In the genomic region with DNA sequence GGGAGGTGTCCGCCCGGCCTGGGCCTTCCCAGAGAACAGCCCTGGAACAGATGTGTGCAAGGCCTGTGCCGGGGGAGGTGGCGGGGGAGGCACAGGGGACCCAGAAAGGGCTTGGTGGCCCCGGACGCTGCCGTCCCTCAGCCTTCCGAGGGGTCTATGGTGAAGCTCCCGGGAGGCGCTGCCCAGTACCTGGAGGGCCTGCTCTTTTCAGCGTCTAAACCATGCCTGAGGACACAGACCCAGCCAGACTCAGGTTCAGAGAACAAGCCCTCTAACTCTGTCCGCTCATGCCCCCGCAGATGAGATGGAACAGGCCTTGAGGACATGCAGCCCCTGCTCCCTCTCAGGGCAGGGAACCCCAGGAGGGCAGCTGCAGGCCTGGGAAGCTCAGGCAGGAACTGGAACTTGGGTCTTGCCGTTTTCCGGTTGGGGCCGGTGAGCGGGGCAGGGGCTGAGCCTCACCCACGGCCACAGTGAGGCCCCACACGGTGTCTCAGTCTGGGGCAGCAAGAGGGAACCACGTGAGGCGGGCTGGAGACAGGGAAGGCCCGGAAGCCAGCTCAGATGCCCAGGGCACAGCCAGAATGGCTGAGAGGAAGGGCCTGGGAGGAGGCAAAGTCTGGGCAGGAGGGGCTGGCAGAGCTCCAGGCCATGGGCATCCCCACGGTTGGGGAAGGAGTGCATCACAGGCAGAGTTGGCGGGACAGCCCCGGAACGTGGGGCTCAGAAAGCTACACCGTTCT, we compare ENCODE assay signal across 8 cellular contexts. TPM values are rescaled to one million over a fixed set of nuclear protein-coding genes. Genes with fewer than 3 reads are reported as not detected.
DNase-seq lines count a peak whose midpoint lies in the region; ATAC-seq and TF ChIP-seq lines count a peak whose summit lies in the region.

No MANE protein-coding gene starts in this region.

- H3K23ac ChIP-seq in IMR-90 (ENCODE audit: low read depth, low read length), result 0 out of 2 replicates have a peak overlapping the region, but pooled peaks have one; percentile 36

- no peaks in the 10 kb centered on the region for H3K27me3 Mint-ChIP-seq in activated T-cell treated with anti-CD3 and anti-CD28 coated beads, Interleukin-2, amount 50 U/mL, for 72 hours (ENCODE audit: low read depth)

- peaks cover 5% of the 10 kb centered on the region; the same call in 1 of the 2 replicates for H3K9me1 ChIP-seq in IMR-90 (ENCODE audit: insufficient read depth, low read length)

- DNase-seq in IMR-90 (peak; percentile 36), foreskin melanocyte (peak; percentile 88), NCI-H69 (lab: John Stamatoyannopoulos, UW) (no peak), NCI-H128 (lab: John Stamatoyannopoulos, UW; ENCODE audit: unreplicated experiment) (no peak), NCI-H1930 (lab: John Stamatoyannopoulos, UW) (no peak)
- DNase-seq in activated T-cell treated with anti-CD3 and anti-CD28 coated beads, Interleukin-2, amount 50 U/mL, for 72 hours, result peak; percentile 58 to 62

- peaks cover 15 to 82% of the 10 kb centered on the region in 2 experiments; a peak in 3 of 4 replicates for H3K79me1 ChIP-seq in IMR-90 (ENCODE audit: low read depth in 1 of 2, low read length in 2 of 2)

- peak overlapping the region; percentile 46 for H2BK5ac ChIP-seq in IMR-90 (ENCODE audit: low read depth, low read length, poor library complexity, severe bottlenecking)

- no peaks in the 10 kb centered on the region for H3K9me3 Mint-ChIP-seq in activated T-cell treated with anti-CD3 and anti-CD28 coated beads, Interleukin-2, amount 50 U/mL, for 72 hours

- H3K18ac ChIP-seq in IMR-90 (ENCODE audit: low read depth, low read length), result no peak overlapping the region

- H3K27ac Mint-ChIP-seq in activated T-cell treated with anti-CD3 and anti-CD28 coated beads, Interleukin-2, amount 50 U/mL, for 72 hours, result peak overlapping the region; percentile 73

- 74% methylated on average over 12 of the region's 27 CpGs; no CpG with 5 or more reads in 1 of the 2 experiments for WGBS in IMR-90 (ENCODE audit: extremely low coverage in 2 of 2, insufficient read length in 1 of 2), 2 experiments

- H3K9me3 ChIP-seq in IMR-90 (ENCODE audit: control insufficient read depth, insufficient read depth, low read length) (no peaks in the 10 kb centered on the region), parathyroid adenoma (ENCODE audit: control insufficient read depth, low read length) (no peaks in the 10 kb centered on the region)

- no peak for TF ChIP-seq POLR2A in IMR-90 (IDR thresholded peaks at IDR 0.05; ENCODE audit: low read depth, low read length)

- in situ Hi-C loops in IMR-90 (cut with MboI; ENCODE audit: low sequenced_read_pairs), result no loop called here

- no peak for TF ChIP-seq CTCF in IMR-90 (conservative IDR thresholded peaks at IDR 0.05; ENCODE audit: low read depth, low read length)
- TF ChIP-seq CTCF in parathyroid adenoma (IDR thresholded peaks at IDR 0.05), result no peak

- H3K4me1 Mint-ChIP-seq in activated T-cell treated with anti-CD3 and anti-CD28 coated beads, Interleukin-2, amount 50 U/mL, for 72 hours (ENCODE audit: low read depth), result peaks cover 45% of the 10 kb centered on the region

- no peak overlapping the region for H3K14ac ChIP-seq in IMR-90 (replicated peaks; ENCODE audit: low read depth, low read length)

- H3K79me2 ChIP-seq in ACC112 (ENCODE audit: control insufficient read depth, insufficient read depth, low read length, unreplicated experiment) (peaks cover 30% of the 10 kb centered on the region), parathyroid adenoma (peaks cover 16% of the 10 kb centered on the region)

- H4K91ac ChIP-seq in IMR-90 (ENCODE audit: insufficient read depth, low read depth, low read length), result no peak overlapping the region

- H3K56ac ChIP-seq in IMR-90 (ENCODE audit: extremely low read depth, insufficient read depth, low read length), result no peak overlapping the region

- no peak overlapping the region for H2BK120ac ChIP-seq in IMR-90 (ENCODE audit: low read depth, low read length)

- intact Hi-C loops in IMR-90 (cut with micrococcal nuclease), result loop anchor here (5.0 kb wide), 3 partner anchors 34 to 171 kb away; no protein-coding TSS in a partner anchor

- no peak overlapping the region for H3K4ac ChIP-seq in IMR-90 (ENCODE audit: low read depth, low read length)

- H3K4me1 ChIP-seq in ACC112 (ENCODE audit: control insufficient read depth, insufficient read depth, low read length, unreplicated experiment), result peaks cover 67% of the 10 kb centered on the region
- H3K4me1 ChIP-seq in IMR-90 (ENCODE audit: control insufficient read depth, insufficient read depth, low read length), result peaks cover 39% of the 10 kb centered on the region
- H3K4me1 ChIP-seq in parathyroid adenoma, result peaks cover 34% of the 10 kb centered on the region

- dilution Hi-C loops in IMR-90 (cut with HindIII; ENCODE audit: low sequenced_read_pairs, unreplicated experiment), result no loop called here

- no peak overlapping the region for H2BK15ac ChIP-seq in IMR-90 (ENCODE audit: low read depth, low read length)

- POLR2A ChIA-PET in IMR-90 (lab: Charles Lee; ENCODE audit: unreplicated experiment), result no interaction called here

- H3K4me3 ChIP-seq in ACC112 (ENCODE audit: low read depth, low read length) (no peak overlapping the region), IMR-90 (ENCODE audit: insufficient read depth, low read depth, low read length) (no peak overlapping the region), parathyroid adenoma (ENCODE audit: low read depth, low read length) (no peak overlapping the region)

- CTCF ChIA-PET in IMR-90 (lab: Yijun Ruan, JAX), result interaction anchor here (0.7 kb wide), 1 partner anchor 35 kb away, joined by 3 read pairs; no protein-coding TSS in a partner anchor

- no peak overlapping the region for H4K8ac ChIP-seq in IMR-90 (ENCODE audit: low read depth in 2 of 2, low read length in 2 of 2)

- 0 out of 2 replicates have a peak overlapping the region, but pooled peaks have one; percentile 20 for H4K5ac ChIP-seq in IMR-90 (ENCODE audit: low read depth, low read length)

- H3K4me2 ChIP-seq in IMR-90 (ENCODE audit: low read depth, low read length) (no peak overlapping the region), parathyroid adenoma (ENCODE audit: low read length) (no peak overlapping the region)

- H2AK5ac ChIP-seq in IMR-90 (ENCODE audit: low read depth, low read length), result no peak overlapping the region

- peak overlapping the region; percentile 80 for H2AK9ac ChIP-seq in IMR-90 (replicated peaks; ENCODE audit: low read depth, low read length, poor library complexity)

- H3K27ac ChIP-seq in ACC112 (ENCODE audit: low read depth, low read length), result peak overlapping the region; percentile 64
- H3K27ac ChIP-seq in IMR-90 (ENCODE audit: insufficient read depth, low read length), result peak overlapping the region; percentile 50
- peak overlapping the region; percentile 45 for H3K27ac ChIP-seq in parathyroid adenoma

- peaks cover 100% of the 10 kb centered on the region for H4K20me1 ChIP-seq in IMR-90 (ENCODE audit: insufficient read depth, low read length)

- H2BK20ac ChIP-seq in IMR-90 (ENCODE audit: low read depth, low read length), result no peak overlapping the region

- H3K4me3 Mint-ChIP-seq in activated T-cell treated with anti-CD3 and anti-CD28 coated beads, Interleukin-2, amount 50 U/mL, for 72 hours, result peak overlapping the region; percentile 45 to 67

- BruUV-seq in IMR-90 (replicated peaks; lab: Mats Ljungman, UMichigan), result no TSS peak

- ATAC-seq in IMR-90 (ENCODE audit: low read depth), result peak; percentile 9
- ATAC-seq in activated T-cell treated with anti-CD3 and anti-CD28 coated beads, Interleukin-2, amount 50 U/mL, for 72 hours (replicated peaks in 1 of 2), result peak; percentile 49 to 56

- H3K27me3 ChIP-seq in ACC112 (ENCODE audit: insufficient read depth, low read length) (no peaks in the 10 kb centered on the region), IMR-90 (ENCODE audit: control insufficient read depth, insufficient read depth, low read length) (no peaks in the 10 kb centered on the region), parathyroid adenoma (ENCODE audit: control insufficient read depth, insufficient read depth, low read length) (no peaks in the 10 kb centered on the region)

- peaks cover 38% of the 10 kb centered on the region for H3K36me3 ChIP-seq in ACC112 (ENCODE audit: insufficient read depth, low read length)
- peaks cover 76% of the 10 kb centered on the region for H3K36me3 ChIP-seq in IMR-90 (ENCODE audit: control insufficient read depth, insufficient read depth, low read length)
- H3K36me3 ChIP-seq in parathyroid adenoma (ENCODE audit: control insufficient read depth, insufficient read depth, low read length), result no peaks in the 10 kb centered on the region

- peaks cover 7 to 12% of the 10 kb centered on the region in 2 donors for H3K36me3 Mint-ChIP-seq in activated T-cell treated with anti-CD3 and anti-CD28 coated beads, Interleukin-2, amount 50 U/mL, for 72 hours (ENCODE audit: insufficient read depth in 2 of 2)

- no peak for TF ChIP-seq RAD21 in IMR-90 (IDR thresholded peaks at IDR 0.05; ENCODE audit: low read length)

- no peak overlapping the region for H2AFZ ChIP-seq in ACC112 (ENCODE audit: low read length, unreplicated experiment)
- peak overlapping the region; percentile 13 for H2AFZ ChIP-seq in IMR-90 (replicated peaks; ENCODE audit: low read length, poor library complexity)
- H2AFZ ChIP-seq in parathyroid adenoma, result no peak overlapping the region

- H3K9ac ChIP-seq in IMR-90 (ENCODE audit: low read depth, low read length), result no peak overlapping the region
- H3K9ac ChIP-seq in parathyroid adenoma, result no peak overlapping the region

TF ChIP-seq in IMR-90, 13 proteins besides CTCF, POLR2A, EP300 and RAD21 (continues in another document):
- no peak for TF ChIP-seq MXI1 (IDR thresholded peaks at IDR 0.05; ENCODE audit: borderline replicate concordance, low read depth, low read length)

RNA-seq across cellular contexts. Expression of gene SLC16A3, which starts 12.5 kb away (rescaled TPM):
- 49.1 and 49.7 TPM in 2 replicates for total RNA-seq in IMR-90 (2012; rRNA removed)
- 181 and 204 TPM in 2 replicates for polyA plus RNA-seq in IMR-90 (2012; rRNA removed)
- polyA plus RNA-seq in IMR-90 (2012; cell fraction: cytosol; rRNA removed), result 128 and 499 TPM in 2 replicates
- polyA plus RNA-seq in IMR-90 (2012; cell fraction: nucleus; rRNA removed; ENCODE audit: low replicate concordance), result 77.3 and 325 TPM in 2 replicates
- 10 to 100 TPM; 42.8 to 74.5 TPM for total RNA-seq in activated T-cell treated with anti-CD3 and anti-CD28 coated beads, Interleukin-2, amount 50 U/mL, for 72 hours

RNA-seq across cellular contexts. Expression of gene CCDC57, which starts 28.7 kb away (rescaled TPM):
- total RNA-seq in IMR-90 (2012; rRNA removed), result 6.9 and 7.3 TPM in 2 replicates
- polyA plus RNA-seq in IMR-90 (2012; rRNA removed), result 31.3 and 32.4 TPM in 2 replicates
- 5.1 and 6.2 TPM in 2 replicates for polyA plus RNA-seq in IMR-90 (2012; cell fraction: cytosol; rRNA removed)
- 259 and 322 TPM in 2 replicates for polyA plus RNA-seq in IMR-90 (2012; cell fraction: nucleus; rRNA removed; ENCODE audit: low replicate concordance)
- 10 to 100 TPM; 76.9 to 78.8 TPM for total RNA-seq in activated T-cell treated with anti-CD3 and anti-CD28 coated beads, Interleukin-2, amount 50 U/mL, for 72 hours

RNA-seq across cellular contexts. Expression of gene CSNK1D, which starts 32.1 kb away (rescaled TPM):
- 38.3 and 47.1 TPM in 2 replicates for total RNA-seq in IMR-90 (2012; rRNA removed)
- 144 and 186 TPM in 2 replicates for polyA plus RNA-seq in IMR-90 (2012; rRNA removed)
- polyA plus RNA-seq in IMR-90 (2012; cell fraction: cytosol; rRNA removed), result 131 and 159 TPM in 2 replicates
- 373 and 817 TPM in 2 replicates for polyA plus RNA-seq in IMR-90 (2012; cell fraction: nucleus; rRNA removed; ENCODE audit: low replicate concordance)
- total RNA-seq in activated T-cell treated with anti-CD3 and anti-CD28 coated beads, Interleukin-2, amount 50 U/mL, for 72 hours, result 100 to 1,000 TPM; 166 to 170 TPM

Comparison
In these comparisons a context has a peak if more than half of its experiments do, and no peak if none do; other contexts are left out.
1. DNase-seq: peak in IMR-90 (single experiment), activated T-cell treated with anti-CD3 and anti-CD28 coated beads, Interleukin-2, amount 50 U/mL, for 72 hours (2 of 2) and foreskin melanocyte (single experiment); none in NCI-H69 (single experiment), NCI-H128 (single experiment) and NCI-H1930 (0 of 2).
2. Peak in every context shown above with its lines, with median percentiles within 50 percentile points of each other: H3K27ac ChIP-seq.